9 cellular contexts compared by ENCODE assay signal in the genomic region with DNA sequence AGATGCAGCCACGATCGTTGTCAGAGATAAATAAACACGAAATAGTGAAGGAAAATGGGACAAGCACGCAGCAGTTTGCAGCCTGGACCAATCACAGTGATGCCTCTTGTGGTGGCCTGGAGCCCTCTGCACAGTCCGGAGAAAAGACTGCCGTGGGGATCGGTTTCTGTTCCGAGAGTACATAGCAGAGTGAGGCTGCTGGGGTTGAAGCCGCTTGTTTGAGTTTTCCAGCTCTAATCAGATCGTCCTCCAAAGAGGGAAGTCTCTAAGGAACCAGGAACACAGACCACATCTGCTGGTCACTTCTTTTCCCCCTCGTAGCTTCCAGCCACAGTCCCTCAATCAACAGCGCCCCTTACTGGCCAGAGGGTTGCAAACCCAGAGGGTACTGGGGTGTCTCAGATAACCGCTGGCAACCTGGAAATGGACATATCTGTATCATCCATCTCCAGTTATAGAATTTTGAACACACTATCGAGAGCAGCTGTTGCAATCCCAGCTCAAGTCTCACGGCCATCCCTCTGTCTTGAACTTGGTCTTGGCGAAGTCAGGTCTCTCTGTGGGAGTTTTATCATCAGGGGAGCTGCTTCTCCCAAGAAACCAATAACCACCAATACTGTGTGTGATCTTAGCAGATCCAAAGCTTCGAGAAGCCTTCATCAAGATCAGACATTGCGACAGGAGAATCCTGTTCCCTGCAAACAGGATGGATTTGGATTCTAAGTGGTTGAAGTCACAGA. TPM values are rescaled to one million over a fixed set of nuclear protein-coding genes. Genes with fewer than 3 reads are reported as not detected.
A peak's percentile ranks its signal among the peaks of the same experiment; 100 is the strongest.
DNase-seq lines count a peak whose midpoint lies in the region; ATAC-seq and TF ChIP-seq lines count a peak whose summit lies in the region.
"Had no signal": no experiment of that assay in that cellular context is flagged by ENCODE, and none has a peak within 500 bp of the region (broad histone marks: within the 10 kb centered on the region; RNA-seq: fewer than 3 reads in every experiment).

No MANE protein-coding gene starts in this region.

- peaks cover 23% of the 10 kb centered on the region for H3K27me3 ChIP-seq in CD4-positive, CD25-positive, alpha-beta regulatory T cell (ENCODE audit: control insufficient read depth, insufficient read depth, low read length)
- H3K27me3 ChIP-seq in GM23338 (ENCODE audit: insufficient read depth) (peaks cover 17% of the 10 kb centered on the region; the same call in 1 of the 2 replicates), ectodermal cell (ENCODE audit: control insufficient read depth, insufficient read depth, low read length, poor library complexity, severe bottlenecking) (peaks cover 35% of the 10 kb centered on the region), lung (ENCODE audit: control insufficient read depth, insufficient read depth) (peaks cover 3% of the 10 kb centered on the region)

- POLR2A ChIA-PET in activated CD4-positive, alpha-beta memory T cell treated with anti-CD3 and anti-CD28 coated beads for 36 hours (lab: Charles Lee) = no interaction called here

- no peak overlapping the region for H3K27ac ChIP-seq in CD4-positive, CD25-positive, alpha-beta regulatory T cell (ENCODE audit: insufficient read depth, low read length, poor library complexity, severe bottlenecking)
- no peak overlapping the region for H3K27ac ChIP-seq in GM23338 (ENCODE audit: low read depth)
- no peak overlapping the region for H3K27ac ChIP-seq in ectodermal cell (ENCODE audit: insufficient read depth, low read depth, low read length, poor library complexity, severe bottlenecking)
- H3K27ac ChIP-seq in lung (ENCODE audit: low read depth in 1 of 2, low read length in 1 of 2) = no peak overlapping the region

- H3K79me2 ChIP-seq in GM23338 (replicated peaks; ENCODE audit: insufficient read depth) = no peaks in the 10 kb centered on the region

- no peak overlapping the region for H3K27ac Mint-ChIP-seq in CD4-positive, CD25-positive, alpha-beta regulatory T cell
- no peak overlapping the region for H3K27ac Mint-ChIP-seq in GM23338
- H3K27ac Mint-ChIP-seq in activated CD4-positive, alpha-beta memory T cell treated with anti-CD3 and anti-CD28 coated beads for 36 hours = no peak overlapping the region

- H3K4me2 ChIP-seq in GM23338 = peak overlapping the region; percentile 74

- no peaks in the 10 kb centered on the region for H3K36me3 ChIP-seq in CD4-positive, CD25-positive, alpha-beta regulatory T cell (ENCODE audit: control insufficient read depth, insufficient read depth, low read length)
- H3K36me3 ChIP-seq in GM23338 (ENCODE audit: insufficient read depth) (no peaks in the 10 kb centered on the region), ectodermal cell (ENCODE audit: control insufficient read depth, insufficient read depth, low read length) (no peaks in the 10 kb centered on the region), lung (ENCODE audit: control insufficient read depth in 2 of 2, insufficient read depth in 2 of 2, low read length in 2 of 2) (no peaks in the 10 kb centered on the region)

- H3K36me3 Mint-ChIP-seq in CD4-positive, CD25-positive, alpha-beta regulatory T cell = no peaks in the 10 kb centered on the region
- H3K36me3 Mint-ChIP-seq in GM23338 (ENCODE audit: low read depth) = no peaks in the 10 kb centered on the region
- H3K36me3 Mint-ChIP-seq in activated CD4-positive, alpha-beta memory T cell treated with anti-CD3 and anti-CD28 coated beads for 36 hours = no peaks in the 10 kb centered on the region

- intact Hi-C loops in activated CD4-positive, alpha-beta memory T cell treated with anti-CD3 and anti-CD28 coated beads for 36 hours (cut with micrococcal nuclease) = loop anchor here (1.0 to 5.0 kb wide), 3 partner anchors 133 to 295 kb away; no protein-coding TSS in a partner anchor

- H2AFZ ChIP-seq in GM23338 = peak overlapping the region; percentile 44; the same call in 1 of the 2 replicates

- 11 to 12% methylated on average over 18 of the region's 18 CpGs for WGBS in ectodermal cell, 2 experiments
- whole genome bisulfite sequencing in lung, 2 donors = 4 to 6% methylated on average over 18 of the region's 18 CpGs

- H3F3A ChIP-seq in GM23338 (replicated peaks; ENCODE audit: low read depth) = 0 out of 2 replicates have a peak, but pooled peaks cover 2% of the 10 kb centered on the region

- H3K4me1 Mint-ChIP-seq in CD4-positive, CD25-positive, alpha-beta regulatory T cell = peaks cover 0 to 7% (median 4%) of the 10 kb centered on the region in 4 donors
- peaks cover 31% of the 10 kb centered on the region for H3K4me1 Mint-ChIP-seq in GM23338
- peaks cover 3% of the 10 kb centered on the region for H3K4me1 Mint-ChIP-seq in activated CD4-positive, alpha-beta memory T cell treated with anti-CD3 and anti-CD28 coated beads for 36 hours (ENCODE audit: low read depth)

- H3K4me3 ChIP-seq in CD4-positive, CD25-positive, alpha-beta regulatory T cell (ENCODE audit: low read depth, low read length) = peak overlapping the region; percentile 29
- H3K4me3 ChIP-seq in GM23338 (peak overlapping the region; percentile 46), ectodermal cell (ENCODE audit: insufficient read depth, low read depth, low read length) (peak overlapping the region; percentile 16), lung (no peak overlapping the region)

- CTCF ChIA-PET in activated CD4-positive, alpha-beta memory T cell treated with anti-CD3 and anti-CD28 coated beads for 36 hours (lab: Charles Lee) = interaction anchor here (0.6 to 2.0 kb wide), 23 partner anchors 9 to 320 kb away, joined by 3 to 17 read pairs (median 4); partner anchors contain the start of gene OLIG2

- peak overlapping the region in 3 of 4 donors; percentile 31 to 75 (median 62) for H3K4me3 Mint-ChIP-seq in CD4-positive, CD25-positive, alpha-beta regulatory T cell
- H3K4me3 Mint-ChIP-seq in GM23338 = peak overlapping the region; percentile 58
- peak overlapping the region; percentile 38 for H3K4me3 Mint-ChIP-seq in activated CD4-positive, alpha-beta memory T cell treated with anti-CD3 and anti-CD28 coated beads for 36 hours

- H4K20me1 ChIP-seq in GM23338 (replicated peaks; ENCODE audit: insufficient read depth) = no peaks in the 10 kb centered on the region

- H3K9me3 Mint-ChIP-seq in CD4-positive, CD25-positive, alpha-beta regulatory T cell = no peaks in the 10 kb centered on the region
- no peaks in the 10 kb centered on the region for H3K9me3 Mint-ChIP-seq in GM23338
- H3K9me3 Mint-ChIP-seq in activated CD4-positive, alpha-beta memory T cell treated with anti-CD3 and anti-CD28 coated beads for 36 hours = no peaks in the 10 kb centered on the region

- peaks cover 48% of the 10 kb centered on the region for H3K27me3 Mint-ChIP-seq in CD4-positive, CD25-positive, alpha-beta regulatory T cell
- peaks cover 4% of the 10 kb centered on the region for H3K27me3 Mint-ChIP-seq in GM23338 (ENCODE audit: insufficient read depth, low read depth, poor library complexity)
- peaks cover 14% of the 10 kb centered on the region for H3K27me3 Mint-ChIP-seq in activated CD4-positive, alpha-beta memory T cell treated with anti-CD3 and anti-CD28 coated beads for 36 hours

- peak in 1 of 2 donors; percentile 45 for ATAC-seq in CD4-positive, CD25-positive, alpha-beta regulatory T cell (ENCODE audit: low read depth in 2 of 2)
- ATAC-seq in GM23338 = peak; percentile 95
- ATAC-seq in lung (ENCODE audit: insufficient read depth, low FRiP score) = no peak
- no peak for ATAC-seq in GM21737 (IDR thresholded peaks at IDR 0.05; ENCODE audit: unreplicated experiment)

- peak; percentile 93 to 94 for TF ChIP-seq CTCF in GM23338 (conservative IDR thresholded peaks at IDR 0.05; ENCODE audit: low read depth in 2 of 2)
- TF ChIP-seq CTCF in lung (IDR thresholded peaks at IDR 0.05; ENCODE audit: control extremely low read depth, extremely low read depth) = peak; percentile 47

- no peaks in the 10 kb centered on the region for H3K9me3 ChIP-seq in CD4-positive, CD25-positive, alpha-beta regulatory T cell (ENCODE audit: control insufficient read depth in 2 of 2, low read length in 2 of 2)
- H3K9me3 ChIP-seq in ectodermal cell (ENCODE audit: control insufficient read depth, low read length) (no peaks in the 10 kb centered on the region), lung (ENCODE audit: control insufficient read depth in 2 of 2, insufficient read depth in 1 of 2, low read length in 1 of 2) (peaks cover 0 to 4% of the 10 kb centered on the region in 2 donors)

- DNase-seq in CD4-positive, CD25-positive, alpha-beta regulatory T cell = peak; percentile 11 to 40 (median 22)
- peak; percentile 91 for DNase-seq in GM23338 (ENCODE audit: low spot score)
- DNase-seq in NCI-H226 = peak; percentile 38
- DNase-seq in activated CD4-positive, alpha-beta memory T cell treated with anti-CD3 and anti-CD28 coated beads for 36 hours = peak; percentile 77
- peak; percentile 73 for DNase-seq in lung (ENCODE audit: low spot score)
- peak; percentile 5 to 18 (median 16) for DNase-seq in stimulated activated CD4-positive, alpha-beta T cell treated with anti-CD3 and anti-CD28 coated beads, TNF-alpha, amount 100 ng/mL, for 4 hours (ENCODE audit: low read depth in 3 of 3)

- peaks cover 6% of the 10 kb centered on the region for H3K4me1 ChIP-seq in CD4-positive, CD25-positive, alpha-beta regulatory T cell (ENCODE audit: control insufficient read depth, insufficient read depth, low read length, poor library complexity, severe bottlenecking)
- peaks cover 32% of the 10 kb centered on the region for H3K4me1 ChIP-seq in GM23338 (ENCODE audit: insufficient read depth)
- H3K4me1 ChIP-seq in ectodermal cell (ENCODE audit: control insufficient read depth, insufficient read depth, low read length) = peaks cover 19% of the 10 kb centered on the region
- H3K4me1 ChIP-seq in lung (ENCODE audit: control insufficient read depth in 2 of 2, insufficient read depth in 2 of 2, low read length in 2 of 2) = no peaks in the 10 kb centered on the region

- H3K9me2 ChIP-seq in GM23338 (ENCODE audit: insufficient read depth) = no peaks in the 10 kb centered on the region

RNA-seq across cellular contexts. Expression of gene OLIG1, which starts 57.4 kb away (rescaled TPM):
- total RNA-seq in CD4-positive, CD25-positive, alpha-beta regulatory T cell = not detected
- not detected for polyA plus RNA-seq in CD4-positive, CD25-positive, alpha-beta regulatory T cell
- 0.14 and 0.19 TPM in 2 replicates for total RNA-seq in GM23338 (2014; rRNA removed; shearing (Covaris generic))
- polyA plus RNA-seq in GM23338 (2016; fragmentation: Nextera tagmentation; extraction: Ambion mirVana) (0.81 and 2.0 TPM in 2 replicates), lung (1 to 10 TPM; 1.9 to 4.1 TPM)
- total RNA-seq in activated CD4-positive, alpha-beta memory T cell treated with anti-CD3 and anti-CD28 coated beads for 36 hours = not detected
- polyA plus RNA-seq in ectodermal cell (2013, experiment 1 of 4) = not detected
- not detected for polyA plus RNA-seq in ectodermal cell (2013, experiment 2 of 4)
- polyA plus RNA-seq in ectodermal cell (2013, experiment 3 of 4) = 0.11 TPM
- not detected for polyA plus RNA-seq in ectodermal cell (2013, experiment 4 of 4)
- 1 to 10 TPM; 1.2 to 1.5 TPM for total RNA-seq in lung
- total RNA-seq: T-helper 1 cell treated with Interleukin-12 subunit alpha and Interleukin-12 subunit beta and Interleukin-4 antibody, amounts not matched to agents 30 ng/mL and 1 ng/mL, for 36 hours had no signal

Comparison
In these comparisons a context has a peak if more than half of its experiments do, and no peak if none do; other contexts are left out.
1. DNase-seq: peak in every context shown above with its lines; median percentile 91 in GM23338; 77 in activated CD4-positive, alpha-beta memory T cell treated with anti-CD3 and anti-CD28 coated beads for 36 hours; 73 in lung; 38 in NCI-H226; 22 in CD4-positive, CD25-positive, alpha-beta regulatory T cell; 16 in stimulated activated CD4-positive, alpha-beta T cell treated with anti-CD3 and anti-CD28 coated beads, TNF-alpha, amount 100 ng/mL, for 4 hours.